Comparison of ENCODE assay signal across 34 cellular contexts in the genomic region with DNA sequence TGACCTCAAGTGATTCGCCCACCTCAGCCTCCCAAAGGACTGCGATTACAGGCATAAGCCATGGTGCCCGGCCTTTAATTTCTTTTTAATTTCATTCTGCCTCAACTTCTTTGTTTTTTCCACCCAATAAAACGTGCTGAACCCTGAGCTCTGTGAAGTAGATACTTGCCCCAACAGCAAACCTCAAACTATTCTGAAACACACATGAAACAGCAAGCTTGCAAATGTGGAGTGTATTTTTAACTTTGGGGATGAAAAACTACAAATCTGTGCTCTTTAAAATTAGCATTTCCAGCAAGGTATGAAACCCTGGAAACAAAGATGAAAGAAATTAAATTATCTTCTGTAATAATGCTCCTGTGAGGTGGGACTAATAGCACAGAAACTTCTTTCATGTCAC.
"Had no signal": no experiment of that assay in that cellular context is flagged by ENCODE, and none has a peak within 500 bp of the region (broad histone marks: within the 10 kb centered on the region; RNA-seq: fewer than 3 reads in every experiment).

No MANE protein-coding gene starts in this region.

- H3K36me3 ChIP-seq: MG63 had no signal

- H3K9me3 ChIP-seq: MG63 had no signal

- H3K4me3 ChIP-seq: MG63 had no signal

- DNase-seq: Karpas-422, Kasumi-1, MG63, MV-4-11, NCI-H1048, NCI-H1092, NCI-H1092 treated with DMSO at 0.1 percent for 48 hours, NCI-H1105, NCI-H1105 treated with DMSO at 0.1 percent for 48 hours, NCI-H1417, NCI-H1436, NCI-H1436 treated with DMSO at 0.1 percent for 48 hours, NCI-H146, NCI-H1694, NCI-H1694 treated with DMSO at 0.1 percent for 48 hours, NCI-H187, NCI-H187 treated with DMSO at 0.1 percent for 48 hours, NCI-H1930, NCI-H2029, NCI-H2029 treated with DMSO at 0.1 percent for 48 hours, NCI-H2081, NCI-H2081 treated with DMSO at 0.1 percent for 48 hours, NCI-H2107, NCI-H2171, NCI-H2171 treated with DMSO at 0.1 percent for 48 hours, NCI-H2227 treated with DMSO at 0.1 percent for 48 hours, NCI-H226, NCI-H345, NCI-H446, NCI-H446 treated with DMSO at 0.1 percent for 48 hours, NCI-H510A, NCI-H510A treated with DMSO at 0.1 percent for 48 hours, NCI-H524, NCI-H524 treated with DMSO at 0.1 percent for 48 hours had no signal

- H3K27me3 ChIP-seq: MG63 had no signal
